In the genomic region with DNA sequence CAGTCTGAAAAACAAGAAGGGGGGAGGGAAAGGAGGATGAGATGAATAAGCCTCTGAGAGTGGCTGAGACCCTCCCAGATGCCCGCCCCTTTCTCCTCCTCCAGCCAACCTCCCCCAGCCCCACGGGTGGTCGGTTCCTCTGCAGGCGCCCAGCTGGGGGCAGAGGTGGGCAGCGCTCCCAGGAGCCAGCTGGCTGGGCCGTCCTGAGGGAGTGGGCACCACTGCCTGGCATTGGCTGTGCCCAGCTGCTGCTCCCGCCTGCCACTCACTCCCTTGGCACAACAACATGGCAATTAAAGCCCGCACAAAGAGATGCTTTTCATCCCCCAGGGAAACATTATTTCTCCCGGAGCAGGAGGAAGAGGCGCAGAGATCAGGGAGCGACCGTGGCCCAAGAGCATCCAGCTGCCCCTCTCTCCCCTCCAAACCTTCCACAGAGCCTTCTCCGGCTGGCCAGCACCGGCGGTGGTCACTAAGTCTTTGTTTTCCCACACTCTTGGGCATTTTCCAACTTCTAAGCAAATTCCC, we compare ENCODE assay signal across 9 cellular contexts.
DNase-seq lines count a peak whose midpoint lies in the region; ATAC-seq and TF ChIP-seq lines count a peak whose summit lies in the region.
"Had no signal": no experiment of that assay in that cellular context is flagged by ENCODE, and none has a peak within 500 bp of the region (broad histone marks: within the 10 kb centered on the region; RNA-seq: fewer than 3 reads in every experiment).

No MANE protein-coding gene starts in this region.

- ATAC-seq in SK-N-SH treated with all-trans-retinoic acid at 6 μM for 48 hours = peak; percentile 66
- peak; percentile 57 for ATAC-seq in right cardiac atrium
- ATAC-seq in gastrocnemius medialis = no peak
- ATAC-seq in HG03460 (IDR thresholded peaks at IDR 0.05; ENCODE audit: unreplicated experiment) = no peak
- no peak for ATAC-seq in HG03097 (IDR thresholded peaks at IDR 0.05; ENCODE audit: low FRiP score, unreplicated experiment)

- H3K27ac ChIP-seq in HUES6 (ENCODE audit: low read depth, low read length) (peak overlapping the region; percentile 59; the same call in 1 of the 2 replicates), right cardiac atrium (ENCODE audit: low read length) (peak overlapping the region; percentile 8), gastrocnemius medialis (peak overlapping the region; percentile 33 to 64 (median 59))
- H3K27ac ChIP-seq in effector memory CD4-positive, alpha-beta T cell (ENCODE audit: insufficient read depth, low read length, poor library complexity, severe bottlenecking) = no peak overlapping the region
- H3K27ac ChIP-seq: HL-60 had no signal

- H3K36me3 ChIP-seq in HUES6 (ENCODE audit: control insufficient read depth, insufficient read depth, low read length) = peaks cover 30% of the 10 kb centered on the region
- H3K36me3 ChIP-seq in gastrocnemius medialis = no peaks in the 10 kb centered on the region
- H3K36me3 ChIP-seq in effector memory CD4-positive, alpha-beta T cell (ENCODE audit: control insufficient read depth, insufficient read depth, low read length) = no peaks in the 10 kb centered on the region

- DNase-seq in right cardiac atrium (no peak), gastrocnemius medialis (no peak), T-helper 2 cell (no peak)
- no peak for DNase-seq in effector memory CD4-positive, alpha-beta T cell

- WGBS in right cardiac atrium = 33% methylated on average over 15 of the region's 15 CpGs

- no peak for TF ChIP-seq CTCF in gastrocnemius medialis (IDR thresholded peaks at IDR 0.05 in 4 of 5, conservative IDR thresholded peaks at IDR 0.05 in 1 of 5)

- H3K4me3 ChIP-seq in HUES6 (ENCODE audit: low read depth, low read length) (no peak overlapping the region), right cardiac atrium (ENCODE audit: low read length) (no peak overlapping the region), gastrocnemius medialis (peak overlapping the region in 1 of 4 donors; percentile 13)
- no peak overlapping the region for H3K4me3 ChIP-seq in effector memory CD4-positive, alpha-beta T cell (ENCODE audit: insufficient read depth, low read depth, low read length, poor library complexity, severe bottlenecking)

- H3K9me3 ChIP-seq in HUES6 (ENCODE audit: control insufficient read depth, insufficient read depth, low read depth, low read length) (no peaks in the 10 kb centered on the region), right cardiac atrium (ENCODE audit: control insufficient read depth, low read length) (no peaks in the 10 kb centered on the region), gastrocnemius medialis (no peaks in the 10 kb centered on the region)
- no peaks in the 10 kb centered on the region for H3K9me3 ChIP-seq in effector memory CD4-positive, alpha-beta T cell (ENCODE audit: control insufficient read depth, low read length)

- in situ Hi-C loops in gastrocnemius medialis (cut with MboI; ENCODE audit: low sequenced_read_pairs in 4 of 4) = no loop called here

- no peak for TF ChIP-seq POLR2A in gastrocnemius medialis (IDR thresholded peaks at IDR 0.05)

- peak overlapping the region; percentile 14 for H3K9ac ChIP-seq in HUES6 (ENCODE audit: low read length)

- H3K4me1 ChIP-seq in HUES6 (ENCODE audit: control insufficient read depth, insufficient read depth, low read length) = peaks cover 32% of the 10 kb centered on the region
- peaks cover 3% of the 10 kb centered on the region for H3K4me1 ChIP-seq in right cardiac atrium (ENCODE audit: control insufficient read depth, insufficient read depth, low read length)
- H3K4me1 ChIP-seq in gastrocnemius medialis = peaks cover 9 to 11% of the 10 kb centered on the region in 2 donors
- H3K4me1 ChIP-seq in effector memory CD4-positive, alpha-beta T cell (ENCODE audit: control insufficient read depth, insufficient read depth, low read length, poor library complexity, severe bottlenecking) = no peaks in the 10 kb centered on the region

- H3K27me3 ChIP-seq in HUES6 (ENCODE audit: control insufficient read depth, insufficient read depth, low read length) (no peaks in the 10 kb centered on the region), right cardiac atrium (ENCODE audit: control insufficient read depth, insufficient read depth) (no peaks in the 10 kb centered on the region), gastrocnemius medialis (no peaks in the 10 kb centered on the region)
- no peaks in the 10 kb centered on the region for H3K27me3 ChIP-seq in effector memory CD4-positive, alpha-beta T cell (replicated peaks; ENCODE audit: control insufficient read depth, insufficient read depth, low read length, poor library complexity, severe bottlenecking)

- intact Hi-C loops in right cardiac atrium (cut with DNase I) (no loop called here), gastrocnemius medialis (cut with DNase I; ENCODE audit: low total_unique reads) (no loop called here)

TF ChIP-seq in SK-N-SH treated with all-trans-retinoic acid at 6 μM for 48 hours, 23 proteins besides CTCF, POLR2A, EP300 and RAD21:
- TF ChIP-seq PPARA (CRISPR knock-in tag; IDR thresholded peaks at IDR 0.05; ENCODE audit: borderline replicate concordance) (no peak), TSHZ2 (CRISPR knock-in tag; IDR thresholded peaks at IDR 0.05) (0 out of 2 replicates have a peak, but pooled peaks have one; percentile 17)

Comparison
In these comparisons a context has a peak if more than half of its experiments do, and no peak if none do; other contexts are left out.
1. ATAC-seq: peak in SK-N-SH treated with all-trans-retinoic acid at 6 μM for 48 hours (single experiment) and right cardiac atrium (2 of 2); none in gastrocnemius medialis (0 of 2), HG03460 (single experiment) and HG03097 (single experiment).